30 cellular contexts compared by ENCODE assay signal in genomic region chr10:66942407-66942806, GRCh38. TPM values are rescaled to one million over a fixed set of nuclear protein-coding genes. Genes with fewer than 3 reads are reported as not detected.
DNase-seq lines count a peak whose midpoint lies in the region; FAIRE-seq and TF ChIP-seq lines count a peak whose summit lies in the region.
"Had no signal": no experiment of that assay in that cellular context is flagged by ENCODE, and none has a peak within 500 bp of the region (broad histone marks: within the 10 kb centered on the region; RNA-seq: fewer than 3 reads in every experiment).

No MANE protein-coding gene starts in this region.

- no peaks in the 10 kb centered on the region for H3K36me3 ChIP-seq in uterus
- H3K36me3 ChIP-seq: BE2C, BLaER1 had no signal

- FAIRE-seq in H54 (lab: Jason Lieb, UNC) = no peak
- FAIRE-seq: A204.1, GM12878, GM12892, GM18507 had no signal

- H3K27me3 Mint-ChIP-seq in brain = no peaks in the 10 kb centered on the region
- H3K27me3 Mint-ChIP-seq: CD4-positive, CD25-positive, alpha-beta regulatory T cell had no signal

- no peaks in the 10 kb centered on the region for H3K9me3 ChIP-seq in uterus
- H3K9me3 ChIP-seq: BE2C, BLaER1 had no signal

- intact Hi-C loops in uterus (cut with DNase I; ENCODE audit: low total_unique reads) = no loop called here

- H3K4me3 ChIP-seq in uterus = no peak overlapping the region
- H3K4me3 ChIP-seq: BLaER1, GM12878 had no signal

- peak overlapping the region; percentile 85 for H3K27ac ChIP-seq in VCaP
- H3K27ac ChIP-seq in uterus = no peak overlapping the region
- H3K27ac ChIP-seq: BLaER1 had no signal

- H3K27ac Mint-ChIP-seq in brain = peak overlapping the region in 3 of 5 experiments; percentile 7 to 13 (median 11)
- H3K27ac Mint-ChIP-seq: CD14-positive monocyte; CD4-positive, alpha-beta memory T cell; CD4-positive, CD25-positive, alpha-beta regulatory T cell; CD8-positive, alpha-beta memory T cell had no signal

- H3K9me3 Mint-ChIP-seq in brain = peaks cover 0 to 4% (median 0%) of the 10 kb centered on the region in 5 experiments

- TF ChIP-seq POLR2A in H54 (IDR thresholded peaks at IDR 0.05; ENCODE audit: low read depth, low read length) (no peak), uterus (IDR thresholded peaks at IDR 0.05) (no peak)

- no peaks in the 10 kb centered on the region for H3K4me1 ChIP-seq in uterus
- H3K4me1 ChIP-seq: BE2C, BLaER1 had no signal

- DNase-seq in NOMO-1 treated with dmso at 0.1 percent for 144 hours (lab: John Stamatoyannopoulos, UW; ENCODE audit: unreplicated experiment) (no peak), H54 (ENCODE audit: insufficient read length, low spot score) (no peak), uterus (no peak)
- DNase-seq: 8988T; ACHN; BE2C; C1 segment of cervical spinal cord; CD4-positive, alpha-beta memory T cell; CD4-positive, CD25-positive, alpha-beta regulatory T cell; CD8-positive, alpha-beta memory T cell; COR-L47; DMS 273 treated with DMSO at 0.1 percent for 48 hours; DMS153; DMS53; DMS79; DND-41; EL; GDM1 had no signal

- peaks cover 25% of the 10 kb centered on the region for H3K36me3 Mint-ChIP-seq in brain
- H3K36me3 Mint-ChIP-seq: CD14-positive monocyte; CD4-positive, alpha-beta memory T cell; CD4-positive, CD25-positive, alpha-beta regulatory T cell; CD8-positive, alpha-beta memory T cell had no signal

- H3K27me3 ChIP-seq in uterus = no peaks in the 10 kb centered on the region
- H3K27me3 ChIP-seq: BE2C, BLaER1 had no signal

- no peak for TF ChIP-seq CTCF in VCaP (conservative IDR thresholded peaks at IDR 0.05)
- TF ChIP-seq CTCF in brain (conservative IDR thresholded peaks at IDR 0.05) = no peak
- TF ChIP-seq CTCF in uterus (IDR thresholded peaks at IDR 0.05) = no peak

- peaks cover 36% of the 10 kb centered on the region for H3K4me1 Mint-ChIP-seq in brain
- H3K4me1 Mint-ChIP-seq: CD14-positive monocyte; CD4-positive, alpha-beta memory T cell; CD4-positive, CD25-positive, alpha-beta regulatory T cell; CD8-positive, alpha-beta memory T cell had no signal

- H3K4me3 Mint-ChIP-seq in brain = peak overlapping the region in 2 of 5 experiments; percentile 3 to 6
- H3K4me3 Mint-ChIP-seq: CD14-positive monocyte; CD4-positive, alpha-beta memory T cell; CD4-positive, CD25-positive, alpha-beta regulatory T cell; CD8-positive, alpha-beta memory T cell had no signal

RNA-seq across cellular contexts. Expression of gene LRRTM3, which starts 16.6 kb away (rescaled TPM):
- 0.85 TPM for polyA plus RNA-seq in brain (ENCODE audit: insufficient read depth, low read depth, low replicate concordance)
- 1 to 10 TPM in 1 of 4 donors, under 1 TPM in 1, not detected in 2; 0.40 to 1.9 TPM for total RNA-seq in uterus
- total RNA-seq: A673; CD4-positive, alpha-beta memory T cell; CD4-positive, CD25-positive, alpha-beta regulatory T cell; CD8-positive, alpha-beta memory T cell; Daoy; G401; GM12878 had no signal
- polyA plus RNA-seq: AG04450; CD14-positive monocyte; CD4-positive, alpha-beta memory T cell; CD4-positive, CD25-positive, alpha-beta regulatory T cell; CD8-positive, alpha-beta memory T cell; GM12878 had no signal
